In the genomic region with DNA sequence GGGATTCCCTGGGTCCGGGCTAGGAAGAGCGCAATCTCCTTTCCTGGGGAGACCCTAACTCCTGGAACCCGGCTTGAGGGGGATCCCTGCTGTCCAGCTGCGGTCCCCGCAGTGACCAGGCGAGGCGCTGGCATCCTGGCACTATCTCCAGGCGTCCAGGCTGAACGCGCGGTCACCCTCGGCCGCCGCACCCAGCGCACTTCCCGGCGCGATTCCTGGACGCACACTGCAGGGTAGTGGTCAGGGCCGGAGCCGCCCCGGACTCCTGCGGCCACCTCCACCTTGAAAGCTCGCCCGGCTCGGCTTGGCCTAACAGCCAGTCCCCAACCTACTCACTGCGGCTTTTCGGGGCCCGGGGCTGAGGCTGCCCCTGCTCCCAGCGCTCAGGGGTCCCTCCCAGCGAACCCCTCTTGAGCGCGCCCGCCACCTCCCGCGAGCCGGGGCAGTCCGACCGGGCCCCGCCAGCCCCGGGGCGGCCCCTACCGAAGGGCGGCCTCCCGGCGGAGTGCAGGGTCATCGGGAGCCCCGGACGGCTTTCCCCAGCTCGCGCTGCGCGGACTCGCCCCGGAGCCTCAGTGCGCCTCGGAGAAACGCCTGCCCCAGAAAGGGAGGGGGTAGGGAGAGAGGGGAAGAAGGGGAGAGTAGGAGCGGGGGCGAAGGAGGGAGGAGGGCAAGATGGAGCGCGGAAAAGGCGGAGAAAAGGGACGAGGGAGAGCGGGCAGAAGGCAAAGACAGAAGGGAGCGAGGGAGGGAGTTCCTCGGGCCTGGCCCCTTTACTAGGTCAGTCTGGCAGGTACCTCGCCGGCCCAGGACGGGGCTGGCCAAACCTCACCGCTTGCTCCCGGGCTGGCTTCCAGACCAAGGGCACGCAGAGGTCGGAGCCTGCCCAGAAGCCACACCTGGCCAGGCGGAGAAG, we compare ENCODE assay signal across 9 cellular contexts. TPM values are rescaled to one million over a fixed set of nuclear protein-coding genes. Genes with fewer than 3 reads are reported as not detected.
DNase-seq lines count a peak whose midpoint lies in the region; ATAC-seq, FAIRE-seq and TF ChIP-seq lines count a peak whose summit lies in the region.
"Had no signal": no experiment of that assay in that cellular context is flagged by ENCODE, and none has a peak within 500 bp of the region (broad histone marks: within the 10 kb centered on the region; RNA-seq: fewer than 3 reads in every experiment).

No MANE protein-coding gene starts in this region.

- no peak overlapping the region for H4K5ac ChIP-seq in IMR-90 (ENCODE audit: low read depth, low read length)

- no peak overlapping the region for H3K4ac ChIP-seq in IMR-90 (ENCODE audit: low read depth, low read length)

- H2BK5ac ChIP-seq in IMR-90 (ENCODE audit: low read depth, low read length, poor library complexity, severe bottlenecking), result no peak overlapping the region

- no peaks in the 10 kb centered on the region for H3K36me3 Mint-ChIP-seq in stimulated activated effector memory CD8-positive, alpha-beta T cell treated with anti-CD3 and anti-CD28 coated beads, Interleukin-12 subunit alpha, Interleukin-12 subunit beta, amount 100 ng/mL, for 72 hours

- H3K27me3 ChIP-seq in IMR-90 (ENCODE audit: control insufficient read depth, insufficient read depth, low read length) (peaks cover 53% of the 10 kb centered on the region), bronchial epithelial cell (ENCODE audit: control insufficient read depth, insufficient read depth, low read length) (peaks cover 20% of the 10 kb centered on the region), kidney epithelial cell (ENCODE audit: control insufficient read depth, insufficient read depth, low read length) (peaks cover 7% of the 10 kb centered on the region)

- DNase-seq in AG04449 (ENCODE audit: low read depth, low spot score) (no peak), IMR-90 (peak; percentile 23), bronchial epithelial cell (ENCODE audit: low read depth) (no peak), kidney epithelial cell (ENCODE audit: low read depth) (no peak), SIG-M5 treated with dmso at 0.1 percent for 504 hours (lab: John Stamatoyannopoulos, UW; ENCODE audit: unreplicated experiment) (no peak)
- DNase-seq in stimulated activated effector memory CD8-positive, alpha-beta T cell treated with anti-CD3 and anti-CD28 coated beads, Interleukin-12 subunit alpha, Interleukin-12 subunit beta, amount 100 ng/mL, for 72 hours (ENCODE audit: low spot score in 2 of 2), result no peak
- DNase-seq in activated CD4-positive, alpha-beta T cell treated with anti-CD3 and anti-CD28 coated beads for 1 hour, result no peak

- 0 out of 2 replicates have a peak overlapping the region, but pooled peaks have one; percentile 24 for H3K9ac ChIP-seq in IMR-90 (ENCODE audit: low read depth, low read length)

- H3K56ac ChIP-seq in IMR-90 (ENCODE audit: extremely low read depth, insufficient read depth, low read length), result no peak overlapping the region

- no peaks in the 10 kb centered on the region for H3K79me1 ChIP-seq in IMR-90 (ENCODE audit: low read depth in 1 of 2, low read length in 2 of 2)

- TF ChIP-seq CTCF in AG04449 (IDR thresholded peaks at IDR 0.05; ENCODE audit: insufficient read depth, low read length, missing control alignments), result peak; percentile 49
- peak; percentile 50 for TF ChIP-seq CTCF in IMR-90 (conservative IDR thresholded peaks at IDR 0.05; ENCODE audit: low read depth, low read length)
- peak; percentile 60 for TF ChIP-seq CTCF in bronchial epithelial cell (IDR thresholded peaks at IDR 0.05; ENCODE audit: insufficient read depth, low read length, severe bottlenecking)
- TF ChIP-seq CTCF in kidney epithelial cell (IDR thresholded peaks at IDR 0.05; ENCODE audit: insufficient read depth, low read length, poor library complexity, severe bottlenecking), result peak; percentile 64

- TF ChIP-seq POLR2A in IMR-90 (IDR thresholded peaks at IDR 0.05; ENCODE audit: low read depth, low read length), result no peak

- H3K4me1 Mint-ChIP-seq in stimulated activated effector memory CD8-positive, alpha-beta T cell treated with anti-CD3 and anti-CD28 coated beads, Interleukin-12 subunit alpha, Interleukin-12 subunit beta, amount 100 ng/mL, for 72 hours, result no peaks in the 10 kb centered on the region

- intact Hi-C loops in IMR-90 (cut with micrococcal nuclease), result loop anchor here (5.0 kb wide), 2 partner anchors 83 to 118 kb away; no protein-coding TSS in a partner anchor

- TF ChIP-seq RAD21 in IMR-90 (IDR thresholded peaks at IDR 0.05; ENCODE audit: low read length), result peak; percentile 55

- WGBS in IMR-90 (ENCODE audit: extremely low coverage in 2 of 2, insufficient read length in 1 of 2), 2 experiments, result 2% methylated on average over 25 of the region's 75 CpGs; no CpG with 5 or more reads in 1 of the 2 experiments

- H3K4me1 ChIP-seq in IMR-90 (ENCODE audit: control insufficient read depth, insufficient read depth, low read length), result no peaks in the 10 kb centered on the region; the same call in 1 of the 2 replicates

- peak overlapping the region; percentile 15 for H2AK9ac ChIP-seq in IMR-90 (replicated peaks; ENCODE audit: low read depth, low read length, poor library complexity)

- H3K27ac ChIP-seq in IMR-90 (ENCODE audit: insufficient read depth, low read length), result no peak overlapping the region

- peak; percentile 66 for ATAC-seq in GM19043 (IDR thresholded peaks at IDR 0.05; ENCODE audit: low read depth, unreplicated experiment)
- ATAC-seq in IMR-90 (ENCODE audit: low read depth), result peak; percentile 96
- peak; percentile 14 for ATAC-seq in stimulated activated effector memory CD8-positive, alpha-beta T cell treated with anti-CD3 and anti-CD28 coated beads, Interleukin-12 subunit alpha, Interleukin-12 subunit beta, amount 100 ng/mL, for 72 hours
- ATAC-seq: HCT116 had no signal

- peak overlapping the region in 1 of 2 experiments; percentile 39; a peak in 1 of 4 replicates for H4K8ac ChIP-seq in IMR-90 (ENCODE audit: low read depth in 2 of 2, low read length in 2 of 2)

- peak overlapping the region; percentile 64 for H2BK120ac ChIP-seq in IMR-90 (ENCODE audit: low read depth, low read length)

- POLR2A ChIA-PET in AG04449 (lab: Yijun Ruan, JAX), result no interaction called here
- POLR2A ChIA-PET in IMR-90 (lab: Charles Lee; ENCODE audit: unreplicated experiment), result no interaction called here

- no TSS peak for BruUV-seq in IMR-90 (replicated peaks; lab: Mats Ljungman, UMichigan)

- H3K18ac ChIP-seq in IMR-90 (ENCODE audit: low read depth, low read length), result no peak overlapping the region

- dilution Hi-C loops in IMR-90 (cut with HindIII; ENCODE audit: low sequenced_read_pairs, unreplicated experiment), result no loop called here

- H3K36me3 ChIP-seq in IMR-90 (ENCODE audit: control insufficient read depth, insufficient read depth, low read length) (no peaks in the 10 kb centered on the region), bronchial epithelial cell (ENCODE audit: control insufficient read depth, insufficient read depth, low read length) (no peaks in the 10 kb centered on the region), kidney epithelial cell (ENCODE audit: control insufficient read depth, insufficient read depth, low read length) (no peaks in the 10 kb centered on the region)

- no peaks in the 10 kb centered on the region for H3K9me3 ChIP-seq in IMR-90 (ENCODE audit: control insufficient read depth, insufficient read depth, low read length)

- CTCF ChIA-PET in AG04449 (lab: Yijun Ruan, JAX), result interaction anchor here (0.9 to 1.0 kb wide), 2 partner anchors 9 to 12 kb away, joined by 3 read pairs; no protein-coding TSS in a partner anchor
- CTCF ChIA-PET in IMR-90 (lab: Yijun Ruan, JAX), result interaction anchor here (0.6 to 1.4 kb wide), 6 partner anchors 9 to 148 kb away, joined by 3 to 4 read pairs (median 3); no protein-coding TSS in a partner anchor

- H3K4me3 ChIP-seq in AG04449 (ENCODE audit: low read depth, low read length) (peak overlapping the region; percentile 41), IMR-90 (ENCODE audit: insufficient read depth, low read depth, low read length) (peak overlapping the region; percentile 49), bronchial epithelial cell (ENCODE audit: low read depth, low read length) (peak overlapping the region; percentile 44), kidney epithelial cell (ENCODE audit: low read depth, low read length) (peak overlapping the region; percentile 57)

- H3K9me3 Mint-ChIP-seq in stimulated activated effector memory CD8-positive, alpha-beta T cell treated with anti-CD3 and anti-CD28 coated beads, Interleukin-12 subunit alpha, Interleukin-12 subunit beta, amount 100 ng/mL, for 72 hours, result no peaks in the 10 kb centered on the region

- no peak for FAIRE-seq in bronchial epithelial cell (lab: Jason Lieb, UNC)

- H3K4me2 ChIP-seq in IMR-90 (ENCODE audit: low read depth, low read length), result peak overlapping the region; percentile 69

- H3K23ac ChIP-seq in IMR-90 (ENCODE audit: low read depth, low read length), result peak overlapping the region; percentile 73; the same call in 1 of the 2 replicates

- H3K27ac Mint-ChIP-seq in stimulated activated effector memory CD8-positive, alpha-beta T cell treated with anti-CD3 and anti-CD28 coated beads, Interleukin-12 subunit alpha, Interleukin-12 subunit beta, amount 100 ng/mL, for 72 hours, result no peak overlapping the region

- no peak overlapping the region for H2AK5ac ChIP-seq in IMR-90 (ENCODE audit: low read depth, low read length)

- H3K4me3 Mint-ChIP-seq in stimulated activated effector memory CD8-positive, alpha-beta T cell treated with anti-CD3 and anti-CD28 coated beads, Interleukin-12 subunit alpha, Interleukin-12 subunit beta, amount 100 ng/mL, for 72 hours, result no peak overlapping the region

- no peak overlapping the region for H3K14ac ChIP-seq in IMR-90 (replicated peaks; ENCODE audit: low read depth, low read length)

- H3K9me1 ChIP-seq in IMR-90 (ENCODE audit: insufficient read depth, low read length), result no peaks in the 10 kb centered on the region

- H4K91ac ChIP-seq in IMR-90 (ENCODE audit: insufficient read depth, low read depth, low read length), result no peak overlapping the region

- no peaks in the 10 kb centered on the region for H4K20me1 ChIP-seq in IMR-90 (ENCODE audit: insufficient read depth, low read length)

- no peak overlapping the region for H2BK20ac ChIP-seq in IMR-90 (ENCODE audit: low read depth, low read length)

- in situ Hi-C loops in IMR-90 (cut with MboI; ENCODE audit: low sequenced_read_pairs), result no loop called here

- no peak overlapping the region; the same call in 2 of the 3 replicates for H2BK15ac ChIP-seq in IMR-90 (ENCODE audit: low read depth, low read length)

- H2AFZ ChIP-seq in IMR-90 (replicated peaks; ENCODE audit: low read length, poor library complexity), result peak overlapping the region; percentile 93

RNA-seq across cellular contexts. Expression of a gene that starts 1.0 kb away (rescaled TPM):
- total RNA-seq in IMR-90 (2012; rRNA removed) (not detected in 2 replicates), bronchial epithelial cell (not detected in 2 replicates), kidney epithelial cell (0.25 TPM in 1 of 2 replicates, not detected in the other)
- 0.17 TPM in 1 of 2 replicates, not detected in the other for polyA plus RNA-seq in IMR-90 (2012; rRNA removed)
- 0.04 TPM in 1 of 2 replicates, not detected in the other for polyA plus RNA-seq in IMR-90 (2012; cell fraction: cytosol; rRNA removed)
- 0.32 and 0.77 TPM in 2 replicates for polyA plus RNA-seq in IMR-90 (2012; cell fraction: nucleus; rRNA removed; ENCODE audit: low replicate concordance)

RNA-seq across cellular contexts. Expression of a gene that starts 53.8 kb away (rescaled TPM):
- not detected in 2 replicates for total RNA-seq in IMR-90 (2012; rRNA removed)
- not detected in 2 replicates for polyA plus RNA-seq in IMR-90 (2012; rRNA removed)
- 0.04 TPM in 1 of 2 replicates, not detected in the other for polyA plus RNA-seq in IMR-90 (2012; cell fraction: cytosol; rRNA removed)
- polyA plus RNA-seq in IMR-90 (2012; cell fraction: nucleus; rRNA removed; ENCODE audit: low replicate concordance), result not detected in 2 replicates
- not detected in 2 replicates for total RNA-seq in bronchial epithelial cell
- not detected in 2 replicates for total RNA-seq in kidney epithelial cell

Comparison
In these comparisons a context has a peak if more than half of its experiments do, and no peak if none do; other contexts are left out.
1. ATAC-seq: peak in every context shown above with its lines; median percentile 96 in IMR-90; 66 in GM19043; 14 in stimulated activated effector memory CD8-positive, alpha-beta T cell treated with anti-CD3 and anti-CD28 coated beads, Interleukin-12 subunit alpha, Interleukin-12 subunit beta, amount 100 ng/mL, for 72 hours.